In genomic region chr2:19408592-19408991, GRCh38 we compare ENCODE assay signal across 1 cellular context.
TF ChIP-seq lines count a peak whose summit lies in the region.

No MANE protein-coding gene starts in this region.

TF ChIP-seq in endothelial cell of umbilical vein, 7 proteins besides CTCF, POLR2A, EP300 and RAD21 (continued from another document):
- TF ChIP-seq GATA2 (IDR thresholded peaks at IDR 0.05; ENCODE audit: insufficient read depth, insufficient read length, low read depth, low read length) (no peak), MYC (IDR thresholded peaks at IDR 0.05; ENCODE audit: low read depth, low read length) (no peak), MAX (IDR thresholded peaks at IDR 0.05; ENCODE audit: insufficient read depth, insufficient read length) (no peak), POLR2AphosphoS5 (IDR thresholded peaks at IDR 0.05; ENCODE audit: insufficient read depth, low read depth, low read length) (no peak), EZH2 (IDR thresholded peaks at IDR 0.05; ENCODE audit: borderline replicate concordance, low read depth, low read length, severe bottlenecking) (no peak), JUN (IDR thresholded peaks at IDR 0.05; ENCODE audit: borderline replicate concordance, insufficient read depth, insufficient read length, low read depth) (no peak)
